ENCODE assay signal across 27 cellular contexts in the genomic region with DNA sequence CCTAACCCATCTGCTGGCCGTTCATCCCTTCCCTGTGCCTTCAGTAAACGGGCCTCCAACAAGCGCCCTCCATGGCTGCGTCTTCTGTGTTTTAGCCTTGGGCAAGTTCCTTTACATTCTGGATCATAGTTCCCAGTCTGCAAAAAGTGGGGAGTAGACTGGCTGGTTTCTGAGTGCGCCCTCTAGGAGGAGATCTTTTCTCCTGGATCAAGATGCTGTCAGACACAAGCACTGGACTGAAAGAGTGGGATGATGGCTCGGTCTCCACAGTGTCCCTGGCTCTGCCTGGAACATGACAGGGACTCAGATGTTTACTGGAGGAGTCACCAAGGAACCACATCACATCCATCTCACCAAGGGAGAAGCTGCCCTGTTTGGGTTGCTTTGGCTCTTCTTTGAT.
DNase-seq lines count a peak whose midpoint lies in the region; ATAC-seq and TF ChIP-seq lines count a peak whose summit lies in the region.
"Had no signal": no experiment of that assay in that cellular context is flagged by ENCODE, and none has a peak within 500 bp of the region (broad histone marks: within the 10 kb centered on the region; RNA-seq: fewer than 3 reads in every experiment).

No MANE protein-coding gene starts in this region.

- H3K4me3 Mint-ChIP-seq in IgD-negative memory B cell: peak overlapping the region in 1 of 4 donors; percentile 6
- H3K4me3 Mint-ChIP-seq in chondrocyte (ENCODE audit: unreplicated experiment): no peak overlapping the region
- H3K4me3 Mint-ChIP-seq in activated CD4-positive, alpha-beta T cell treated with anti-CD3 and anti-CD28 coated beads for 36 hours: no peak overlapping the region
- H3K4me3 Mint-ChIP-seq: activated T-helper 1 cell treated with anti-CD3 and anti-CD28 coated beads, Interleukin-12 subunit alpha, Interleukin-12 subunit beta, Interleukin-2, Interleukin-4 antibody, amounts not matched to agents 30 ng/mL and 10 ng/mL and 1 ng/mL, durations not matched to agents 14 hours and 24 hours and 36 hours; mesothelial cell of epicardium; nephron had no signal

- CTCF ChIA-PET in activated CD4-positive, alpha-beta T cell treated with anti-CD3 and anti-CD28 coated beads for 36 hours (lab: Charles Lee): interaction anchor here (0.7 kb wide), 1 partner anchor 1388 kb away, joined by 3 read pairs; no protein-coding TSS in a partner anchor

- peaks cover 15% of the 10 kb centered on the region for H3K4me1 ChIP-seq in DOHH2 (ENCODE audit: control insufficient read depth, low read length)
- peaks cover 3% of the 10 kb centered on the region for H3K4me1 ChIP-seq in mesendoderm (ENCODE audit: control insufficient read depth, low read depth, low read length)
- H3K4me1 ChIP-seq: SJCRH30 had no signal

- intact Hi-C loops in activated CD4-positive, alpha-beta T cell treated with anti-CD3 and anti-CD28 coated beads for 36 hours (cut with DNase I, micrococcal nuclease): no loop called here

- H3K18ac ChIP-seq in mesendoderm (ENCODE audit: low read length): no peak overlapping the region

- no peak overlapping the region for H3K4ac ChIP-seq in mesendoderm (ENCODE audit: low read depth, low read length)

- H2BK120ac ChIP-seq in mesendoderm (ENCODE audit: low read depth, low read length): no peak overlapping the region

- no peaks in the 10 kb centered on the region for H3K9me2 ChIP-seq in DOHH2 (replicated peaks; ENCODE audit: control insufficient read depth, low read length)

- H3K4me2 ChIP-seq in DOHH2 (ENCODE audit: low read length) (no peak overlapping the region), mesendoderm (ENCODE audit: low read length) (no peak overlapping the region)
- H3K4me2 ChIP-seq: KMS-11 had no signal

- no peak overlapping the region for H2BK5ac ChIP-seq in mesendoderm (ENCODE audit: low read length)

- POLR2A ChIA-PET in activated CD4-positive, alpha-beta T cell treated with anti-CD3 and anti-CD28 coated beads for 36 hours (lab: Charles Lee): interaction anchor here (0.6 kb wide), 1 partner anchor 60 kb away, joined by 3 read pairs; no protein-coding TSS in a partner anchor

- no peak overlapping the region for H4K8ac ChIP-seq in mesendoderm (ENCODE audit: low read depth, low read length)

- H3K36me3 Mint-ChIP-seq in IgD-negative memory B cell: peaks cover 5% of the 10 kb centered on the region
- peaks cover 15% of the 10 kb centered on the region for H3K36me3 Mint-ChIP-seq in chondrocyte (ENCODE audit: low read depth)
- H3K36me3 Mint-ChIP-seq in activated CD4-positive, alpha-beta T cell treated with anti-CD3 and anti-CD28 coated beads for 36 hours (ENCODE audit: low read depth): peaks cover 36% of the 10 kb centered on the region

- no peak overlapping the region for H2AK5ac ChIP-seq in mesendoderm (ENCODE audit: low read length)

- H3K56ac ChIP-seq in mesendoderm (ENCODE audit: low read length): no peak overlapping the region

- H3K9me3 Mint-ChIP-seq in IgD-negative memory B cell (no peaks in the 10 kb centered on the region), chondrocyte (ENCODE audit: low read depth) (no peaks in the 10 kb centered on the region)
- no peaks in the 10 kb centered on the region for H3K9me3 Mint-ChIP-seq in activated CD4-positive, alpha-beta T cell treated with anti-CD3 and anti-CD28 coated beads for 36 hours (ENCODE audit: low read depth)
- H3K9me3 Mint-ChIP-seq: activated T-helper 1 cell treated with anti-CD3 and anti-CD28 coated beads, Interleukin-12 subunit alpha, Interleukin-12 subunit beta, Interleukin-2, Interleukin-4 antibody, amounts not matched to agents 30 ng/mL and 10 ng/mL and 1 ng/mL, durations not matched to agents 14 hours and 24 hours and 36 hours; mesothelial cell of epicardium; nephron had no signal

- no peak overlapping the region for H2BK15ac ChIP-seq in mesendoderm (replicated peaks; ENCODE audit: low read depth)

- no peak overlapping the region for H3K27ac ChIP-seq in DOHH2 (ENCODE audit: low read depth, low read length)
- H3K27ac ChIP-seq in mesendoderm (ENCODE audit: low read depth, low read length): no peak overlapping the region
- H3K27ac ChIP-seq: adrenal gland, breast epithelium, C4-2B, KMS-11, sigmoid colon, SJCRH30 had no signal

- TF ChIP-seq CTCF in DOHH2 (IDR thresholded peaks at IDR 0.05; ENCODE audit: low read depth, low read length, poor library complexity, severe bottlenecking): peak; percentile 25
- TF ChIP-seq CTCF in chondrocyte (IDR thresholded peaks at IDR 0.05): peak; percentile 17

- no peak overlapping the region for H3K4me3 ChIP-seq in DOHH2 (ENCODE audit: low read length)
- H3K4me3 ChIP-seq in mesendoderm (ENCODE audit: low read length): no peak overlapping the region
- H3K4me3 ChIP-seq: adrenal gland, breast epithelium, sigmoid colon, SJCRH30 had no signal

- no peak overlapping the region for H3K23ac ChIP-seq in mesendoderm (ENCODE audit: low read length)

- ATAC-seq in GM21825 (IDR thresholded peaks at IDR 0.05; ENCODE audit: unreplicated experiment): no peak
- no peak for ATAC-seq in activated CD4-positive, alpha-beta T cell treated with anti-CD3 and anti-CD28 coated beads for 36 hours
- ATAC-seq: HCT116, left lobe of liver had no signal

- peaks cover 51% of the 10 kb centered on the region for H4K20me1 ChIP-seq in DOHH2 (ENCODE audit: control insufficient read depth, insufficient read depth, low read depth, low read length)

- H3K79me2 ChIP-seq in DOHH2 (ENCODE audit: control insufficient read depth, low read length) (peaks cover 86% of the 10 kb centered on the region), mesendoderm (ENCODE audit: control insufficient read depth, insufficient read depth, low read length) (peaks cover 2% of the 10 kb centered on the region)

- H3K36me3 ChIP-seq in DOHH2 (ENCODE audit: control insufficient read depth, low read length) (peaks cover 97% of the 10 kb centered on the region), mesendoderm (ENCODE audit: control insufficient read depth, insufficient read depth, low read length) (no peaks in the 10 kb centered on the region)
- H3K36me3 ChIP-seq: adrenal gland, breast epithelium had no signal

- WGBS in mesendoderm (ENCODE audit: extremely low coverage, insufficient coverage, low lambda C conversion rate): no CpG with 5 or more reads among the region's 6 CpGs

- no peaks in the 10 kb centered on the region for H3K27me3 Mint-ChIP-seq in IgD-negative memory B cell
- H3K27me3 Mint-ChIP-seq in chondrocyte (ENCODE audit: low read depth): no peaks in the 10 kb centered on the region
- no peaks in the 10 kb centered on the region for H3K27me3 Mint-ChIP-seq in activated CD4-positive, alpha-beta T cell treated with anti-CD3 and anti-CD28 coated beads for 36 hours

- H3K9me3 ChIP-seq in DOHH2 (ENCODE audit: control insufficient read depth, insufficient read depth, low read length): no peaks in the 10 kb centered on the region
- H3K9me3 ChIP-seq: adrenal gland, breast epithelium, sigmoid colon, SJCRH30 had no signal

- H3K27ac Mint-ChIP-seq in IgD-negative memory B cell: peak overlapping the region; percentile 21 to 39 (median 31)
- no peak overlapping the region for H3K27ac Mint-ChIP-seq in chondrocyte (ENCODE audit: unreplicated experiment)
- H3K27ac Mint-ChIP-seq in activated CD4-positive, alpha-beta T cell treated with anti-CD3 and anti-CD28 coated beads for 36 hours: no peak overlapping the region
- H3K27ac Mint-ChIP-seq: activated T-helper 1 cell treated with anti-CD3 and anti-CD28 coated beads, Interleukin-12 subunit alpha, Interleukin-12 subunit beta, Interleukin-2, Interleukin-4 antibody, amounts not matched to agents 30 ng/mL and 10 ng/mL and 1 ng/mL, durations not matched to agents 14 hours and 24 hours and 36 hours; mesothelial cell of epicardium; nephron had no signal

- H3F3A ChIP-seq in DOHH2 (ENCODE audit: control insufficient read depth, insufficient read depth): peaks cover 28% of the 10 kb centered on the region

- peaks cover 11 to 28% (median 24%) of the 10 kb centered on the region in 3 donors for H3K4me1 Mint-ChIP-seq in IgD-negative memory B cell
- H3K4me1 Mint-ChIP-seq in chondrocyte (ENCODE audit: low read depth): peaks cover 44% of the 10 kb centered on the region
- H3K4me1 Mint-ChIP-seq in activated CD4-positive, alpha-beta T cell treated with anti-CD3 and anti-CD28 coated beads for 36 hours: peaks cover 45% of the 10 kb centered on the region

- H3K79me1 ChIP-seq in mesendoderm (ENCODE audit: low read length): peaks cover 12% of the 10 kb centered on the region

- no peak overlapping the region for H4K5ac ChIP-seq in mesendoderm (ENCODE audit: low read length)

- DNase-seq in chondrocyte (ENCODE audit: low spot score) (no peak), mesendoderm (peak; percentile 32), OCI-M2 (lab: John Stamatoyannopoulos, UW; ENCODE audit: unreplicated experiment) (no peak), amniotic stem cell (lab: John Stamatoyannopoulos, UW) (no peak)
- DNase-seq in activated CD4-positive, alpha-beta T cell treated with anti-CD3 and anti-CD28 coated beads for 36 hours: no peak
- DNase-seq: activated CD4-positive, alpha-beta T cell treated with anti-CD3 and anti-CD28 coated beads for 4 hours; cortex of kidney; MV-4-11; NCI-H1930; NCI-H2227 treated with DMSO at 0.1 percent for 48 hours; NCI-H774; OCI-M1; sigmoid colon; SJCRH30; substantia nigra had no signal

- H3K9ac ChIP-seq in mesendoderm (ENCODE audit: low read length): no peak overlapping the region
- H3K9ac ChIP-seq: KMS-11 had no signal

- H3K27me3 ChIP-seq in DOHH2 (ENCODE audit: control insufficient read depth, low read length): no peaks in the 10 kb centered on the region
- H3K27me3 ChIP-seq in mesendoderm (ENCODE audit: insufficient read depth, low read length, poor library complexity): no peaks in the 10 kb centered on the region
- H3K27me3 ChIP-seq: adrenal gland, breast epithelium, sigmoid colon, SJCRH30 had no signal

Comparison
In these comparisons a context has a peak if more than half of its experiments do, and no peak if none do; other contexts are left out.
1. H3K27ac Mint-ChIP-seq: peak in IgD-negative memory B cell (3 of 3); none in chondrocyte (single experiment) and activated CD4-positive, alpha-beta T cell treated with anti-CD3 and anti-CD28 coated beads for 36 hours (single experiment).